Comparison of ENCODE assay signal across 1 cellular context in the genomic region with DNA sequence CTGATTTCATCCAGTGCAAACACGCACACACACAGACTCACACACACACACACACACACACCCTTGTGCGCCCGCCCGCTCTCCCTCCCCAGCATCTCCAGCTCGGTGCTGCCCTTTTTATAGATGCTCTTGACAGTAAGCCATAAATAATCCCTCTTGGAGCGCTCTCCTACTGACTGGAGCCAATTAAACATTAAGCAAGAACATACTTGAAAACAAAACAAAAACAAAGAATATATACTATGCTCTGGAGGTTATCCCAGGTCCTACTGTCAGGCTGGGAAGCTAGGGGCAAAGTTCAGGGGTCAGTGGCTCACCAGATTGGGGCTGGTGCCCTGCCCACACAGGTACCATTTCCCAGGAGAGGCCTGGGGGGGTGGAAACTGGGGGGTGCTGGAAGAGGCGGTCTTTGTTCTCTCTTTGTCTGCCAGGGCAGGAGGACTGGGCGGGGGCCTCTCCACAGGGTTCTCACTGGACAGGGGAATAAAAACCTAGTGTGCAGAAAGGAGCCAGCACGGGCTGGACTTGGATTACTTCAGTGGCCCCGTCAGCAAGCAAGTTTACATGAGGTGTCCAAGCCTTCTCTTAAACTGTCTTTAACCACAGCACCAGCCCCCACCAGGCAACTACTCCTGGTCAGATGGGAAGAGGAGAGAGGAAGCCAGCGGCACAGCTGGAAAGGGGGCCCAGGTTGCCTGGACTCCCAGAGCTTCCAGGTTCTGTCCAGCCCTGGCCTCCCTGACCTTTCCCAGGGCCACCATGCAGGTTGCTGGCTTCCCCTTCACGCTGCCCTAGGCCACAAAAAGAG.
TF ChIP-seq lines count a peak whose summit lies in the region.

No MANE protein-coding gene starts in this region.

TF ChIP-seq in HepG2, 621 proteins besides CTCF, POLR2A, EP300 and RAD21 (continued from another document and continues in another):
- TF ChIP-seq, protein P1, sequence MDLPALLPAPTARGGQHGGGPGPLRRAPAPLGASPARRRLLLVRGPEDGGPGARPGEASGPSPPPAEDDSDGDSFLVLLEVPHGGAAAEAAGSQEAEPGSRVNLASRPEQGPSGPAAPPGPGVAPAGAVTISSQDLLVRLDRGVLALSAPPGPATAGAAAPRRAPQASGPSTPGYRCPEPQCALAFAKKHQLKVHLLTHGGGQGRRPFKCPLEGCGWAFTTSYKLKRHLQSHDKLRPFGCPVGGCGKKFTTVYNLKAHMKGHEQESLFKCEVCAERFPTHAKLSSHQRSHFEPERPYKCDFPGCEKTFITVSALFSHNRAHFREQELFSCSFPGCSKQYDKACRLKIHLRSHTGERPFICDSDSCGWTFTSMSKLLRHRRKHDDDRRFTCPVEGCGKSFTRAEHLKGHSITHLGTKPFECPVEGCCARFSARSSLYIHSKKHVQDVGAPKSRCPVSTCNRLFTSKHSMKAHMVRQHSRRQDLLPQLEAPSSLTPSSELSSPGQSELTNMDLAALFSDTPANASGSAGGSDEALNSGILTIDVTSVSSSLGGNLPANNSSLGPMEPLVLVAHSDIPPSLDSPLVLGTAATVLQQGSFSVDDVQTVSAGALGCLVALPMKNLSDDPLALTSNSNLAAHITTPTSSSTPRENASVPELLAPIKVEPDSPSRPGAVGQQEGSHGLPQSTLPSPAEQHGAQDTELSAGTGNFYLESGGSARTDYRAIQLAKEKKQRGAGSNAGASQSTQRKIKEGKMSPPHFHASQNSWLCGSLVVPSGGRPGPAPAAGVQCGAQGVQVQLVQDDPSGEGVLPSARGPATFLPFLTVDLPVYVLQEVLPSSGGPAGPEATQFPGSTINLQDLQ (CRISPR knock-in tag; IDR thresholded peaks at IDR 0.05), result no peak
- TF ChIP-seq ZFP36L2 (CRISPR knock-in tag; IDR thresholded peaks at IDR 0.05) (no peak), KAT8 (CRISPR knock-in tag; IDR thresholded peaks at IDR 0.05) (no peak), TRIM24 (CRISPR knock-in tag; IDR thresholded peaks at IDR 0.05) (no peak), ZMYM2 (CRISPR knock-in tag; IDR thresholded peaks at IDR 0.05) (peak; percentile 63), ZNF33B (CRISPR knock-in tag; IDR thresholded peaks at IDR 0.05) (no peak), POLR2AphosphoS2 (IDR thresholded peaks at IDR 0.05; ENCODE audit: low read depth, low read length) (0 out of 2 replicates have a peak, but pooled peaks have one; percentile 68), ZNF768 (CRISPR knock-in tag; IDR thresholded peaks at IDR 0.05) (0 out of 2 replicates have a peak, but pooled peaks have one; percentile 18), KDM5A (IDR thresholded peaks at IDR 0.05; ENCODE audit: borderline replicate concordance, low read length) (peak; percentile 51; the same call in 1 of the 2 replicates), TEAD3 (CRISPR knock-in tag; optimal IDR thresholded peaks at IDR 0.05; ENCODE audit: borderline replicate concordance) (peak; percentile 41), ZNF232 (CRISPR knock-in tag; IDR thresholded peaks at IDR 0.05; ENCODE audit: borderline replicate concordance) (no peak), ZNF674 (CRISPR knock-in tag; IDR thresholded peaks at IDR 0.05; ENCODE audit: low read depth) (no peak), ZNF775 (CRISPR knock-in tag; IDR thresholded peaks at IDR 0.05; ENCODE audit: borderline replicate concordance) (no peak), SNRNP70 (IDR thresholded peaks at IDR 0.05; ENCODE audit: low read depth, low read length) (no peak), ZNF329 (CRISPR knock-in tag; IDR thresholded peaks at IDR 0.05; ENCODE audit: low read depth) (no peak), STAG1 (CRISPR knock-in tag; IDR thresholded peaks at IDR 0.05) (no peak), HNRNPH1 (optimal IDR thresholded peaks at IDR 0.05; ENCODE audit: low read depth, low read length) (no peak), ZNF776 (CRISPR knock-in tag; IDR thresholded peaks at IDR 0.05) (no peak), SIX1 (CRISPR knock-in tag; IDR thresholded peaks at IDR 0.05; ENCODE audit: borderline replicate concordance) (no peak)
- TF ChIP-seq, protein P2, sequence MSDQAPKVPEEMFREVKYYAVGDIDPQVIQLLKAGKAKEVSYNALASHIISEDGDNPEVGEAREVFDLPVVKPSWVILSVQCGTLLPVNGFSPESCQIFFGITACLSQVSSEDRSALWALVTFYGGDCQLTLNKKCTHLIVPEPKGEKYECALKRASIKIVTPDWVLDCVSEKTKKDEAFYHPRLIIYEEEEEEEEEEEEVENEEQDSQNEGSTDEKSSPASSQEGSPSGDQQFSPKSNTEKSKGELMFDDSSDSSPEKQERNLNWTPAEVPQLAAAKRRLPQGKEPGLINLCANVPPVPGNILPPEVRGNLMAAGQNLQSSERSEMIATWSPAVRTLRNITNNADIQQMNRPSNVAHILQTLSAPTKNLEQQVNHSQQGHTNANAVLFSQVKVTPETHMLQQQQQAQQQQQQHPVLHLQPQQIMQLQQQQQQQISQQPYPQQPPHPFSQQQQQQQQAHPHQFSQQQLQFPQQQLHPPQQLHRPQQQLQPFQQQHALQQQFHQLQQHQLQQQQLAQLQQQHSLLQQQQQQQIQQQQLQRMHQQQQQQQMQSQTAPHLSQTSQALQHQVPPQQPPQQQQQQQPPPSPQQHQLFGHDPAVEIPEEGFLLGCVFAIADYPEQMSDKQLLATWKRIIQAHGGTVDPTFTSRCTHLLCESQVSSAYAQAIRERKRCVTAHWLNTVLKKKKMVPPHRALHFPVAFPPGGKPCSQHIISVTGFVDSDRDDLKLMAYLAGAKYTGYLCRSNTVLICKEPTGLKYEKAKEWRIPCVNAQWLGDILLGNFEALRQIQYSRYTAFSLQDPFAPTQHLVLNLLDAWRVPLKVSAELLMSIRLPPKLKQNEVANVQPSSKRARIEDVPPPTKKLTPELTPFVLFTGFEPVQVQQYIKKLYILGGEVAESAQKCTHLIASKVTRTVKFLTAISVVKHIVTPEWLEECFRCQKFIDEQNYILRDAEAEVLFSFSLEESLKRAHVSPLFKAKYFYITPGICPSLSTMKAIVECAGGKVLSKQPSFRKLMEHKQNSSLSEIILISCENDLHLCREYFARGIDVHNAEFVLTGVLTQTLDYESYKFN (CRISPR knock-in tag; conservative IDR thresholded peaks at IDR 0.05), result peak; percentile 93
- TF ChIP-seq, protein P3, sequence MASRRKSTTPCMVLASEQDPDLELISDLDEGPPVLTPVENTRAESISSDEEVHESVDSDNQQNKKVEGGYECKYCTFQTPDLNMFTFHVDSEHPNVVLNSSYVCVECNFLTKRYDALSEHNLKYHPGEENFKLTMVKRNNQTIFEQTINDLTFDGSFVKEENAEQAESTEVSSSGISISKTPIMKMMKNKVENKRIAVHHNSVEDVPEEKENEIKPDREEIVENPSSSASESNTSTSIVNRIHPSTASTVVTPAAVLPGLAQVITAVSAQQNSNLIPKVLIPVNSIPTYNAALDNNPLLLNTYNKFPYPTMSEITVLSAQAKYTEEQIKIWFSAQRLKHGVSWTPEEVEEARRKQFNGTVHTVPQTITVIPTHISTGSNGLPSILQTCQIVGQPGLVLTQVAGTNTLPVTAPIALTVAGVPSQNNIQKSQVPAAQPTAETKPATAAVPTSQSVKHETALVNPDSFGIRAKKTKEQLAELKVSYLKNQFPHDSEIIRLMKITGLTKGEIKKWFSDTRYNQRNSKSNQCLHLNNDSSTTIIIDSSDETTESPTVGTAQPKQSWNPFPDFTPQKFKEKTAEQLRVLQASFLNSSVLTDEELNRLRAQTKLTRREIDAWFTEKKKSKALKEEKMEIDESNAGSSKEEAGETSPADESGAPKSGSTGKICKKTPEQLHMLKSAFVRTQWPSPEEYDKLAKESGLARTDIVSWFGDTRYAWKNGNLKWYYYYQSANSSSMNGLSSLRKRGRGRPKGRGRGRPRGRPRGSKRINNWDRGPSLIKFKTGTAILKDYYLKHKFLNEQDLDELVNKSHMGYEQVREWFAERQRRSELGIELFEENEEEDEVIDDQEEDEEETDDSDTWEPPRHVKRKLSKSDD (CRISPR knock-in tag; IDR thresholded peaks at IDR 0.05; ENCODE audit: low read depth), result no peak
- TF ChIP-seq, protein P4, sequence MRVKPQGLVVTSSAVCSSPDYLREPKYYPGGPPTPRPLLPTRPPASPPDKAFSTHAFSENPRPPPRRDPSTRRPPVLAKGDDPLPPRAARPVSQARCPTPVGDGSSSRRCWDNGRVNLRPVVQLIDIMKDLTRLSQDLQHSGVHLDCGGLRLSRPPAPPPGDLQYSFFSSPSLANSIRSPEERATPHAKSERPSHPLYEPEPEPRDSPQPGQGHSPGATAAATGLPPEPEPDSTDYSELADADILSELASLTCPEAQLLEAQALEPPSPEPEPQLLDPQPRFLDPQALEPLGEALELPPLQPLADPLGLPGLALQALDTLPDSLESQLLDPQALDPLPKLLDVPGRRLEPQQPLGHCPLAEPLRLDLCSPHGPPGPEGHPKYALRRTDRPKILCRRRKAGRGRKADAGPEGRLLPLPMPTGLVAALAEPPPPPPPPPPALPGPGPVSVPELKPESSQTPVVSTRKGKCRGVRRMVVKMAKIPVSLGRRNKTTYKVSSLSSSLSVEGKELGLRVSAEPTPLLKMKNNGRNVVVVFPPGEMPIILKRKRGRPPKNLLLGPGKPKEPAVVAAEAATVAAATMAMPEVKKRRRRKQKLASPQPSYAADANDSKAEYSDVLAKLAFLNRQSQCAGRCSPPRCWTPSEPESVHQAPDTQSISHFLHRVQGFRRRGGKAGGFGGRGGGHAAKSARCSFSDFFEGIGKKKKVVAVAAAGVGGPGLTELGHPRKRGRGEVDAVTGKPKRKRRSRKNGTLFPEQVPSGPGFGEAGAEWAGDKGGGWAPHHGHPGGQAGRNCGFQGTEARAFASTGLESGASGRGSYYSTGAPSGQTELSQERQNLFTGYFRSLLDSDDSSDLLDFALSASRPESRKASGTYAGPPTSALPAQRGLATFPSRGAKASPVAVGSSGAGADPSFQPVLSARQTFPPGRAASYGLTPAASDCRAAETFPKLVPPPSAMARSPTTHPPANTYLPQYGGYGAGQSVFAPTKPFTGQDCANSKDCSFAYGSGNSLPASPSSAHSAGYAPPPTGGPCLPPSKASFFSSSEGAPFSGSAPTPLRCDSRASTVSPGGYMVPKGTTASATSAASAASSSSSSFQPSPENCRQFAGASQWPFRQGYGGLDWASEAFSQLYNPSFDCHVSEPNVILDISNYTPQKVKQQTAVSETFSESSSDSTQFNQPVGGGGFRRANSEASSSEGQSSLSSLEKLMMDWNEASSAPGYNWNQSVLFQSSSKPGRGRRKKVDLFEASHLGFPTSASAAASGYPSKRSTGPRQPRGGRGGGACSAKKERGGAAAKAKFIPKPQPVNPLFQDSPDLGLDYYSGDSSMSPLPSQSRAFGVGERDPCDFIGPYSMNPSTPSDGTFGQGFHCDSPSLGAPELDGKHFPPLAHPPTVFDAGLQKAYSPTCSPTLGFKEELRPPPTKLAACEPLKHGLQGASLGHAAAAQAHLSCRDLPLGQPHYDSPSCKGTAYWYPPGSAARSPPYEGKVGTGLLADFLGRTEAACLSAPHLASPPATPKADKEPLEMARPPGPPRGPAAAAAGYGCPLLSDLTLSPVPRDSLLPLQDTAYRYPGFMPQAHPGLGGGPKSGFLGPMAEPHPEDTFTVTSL (CRISPR knock-in tag; IDR thresholded peaks at IDR 0.05; ENCODE audit: borderline replicate concordance), result peak; percentile 71; the same call in 1 of the 2 replicates
- TF ChIP-seq, protein P5, sequence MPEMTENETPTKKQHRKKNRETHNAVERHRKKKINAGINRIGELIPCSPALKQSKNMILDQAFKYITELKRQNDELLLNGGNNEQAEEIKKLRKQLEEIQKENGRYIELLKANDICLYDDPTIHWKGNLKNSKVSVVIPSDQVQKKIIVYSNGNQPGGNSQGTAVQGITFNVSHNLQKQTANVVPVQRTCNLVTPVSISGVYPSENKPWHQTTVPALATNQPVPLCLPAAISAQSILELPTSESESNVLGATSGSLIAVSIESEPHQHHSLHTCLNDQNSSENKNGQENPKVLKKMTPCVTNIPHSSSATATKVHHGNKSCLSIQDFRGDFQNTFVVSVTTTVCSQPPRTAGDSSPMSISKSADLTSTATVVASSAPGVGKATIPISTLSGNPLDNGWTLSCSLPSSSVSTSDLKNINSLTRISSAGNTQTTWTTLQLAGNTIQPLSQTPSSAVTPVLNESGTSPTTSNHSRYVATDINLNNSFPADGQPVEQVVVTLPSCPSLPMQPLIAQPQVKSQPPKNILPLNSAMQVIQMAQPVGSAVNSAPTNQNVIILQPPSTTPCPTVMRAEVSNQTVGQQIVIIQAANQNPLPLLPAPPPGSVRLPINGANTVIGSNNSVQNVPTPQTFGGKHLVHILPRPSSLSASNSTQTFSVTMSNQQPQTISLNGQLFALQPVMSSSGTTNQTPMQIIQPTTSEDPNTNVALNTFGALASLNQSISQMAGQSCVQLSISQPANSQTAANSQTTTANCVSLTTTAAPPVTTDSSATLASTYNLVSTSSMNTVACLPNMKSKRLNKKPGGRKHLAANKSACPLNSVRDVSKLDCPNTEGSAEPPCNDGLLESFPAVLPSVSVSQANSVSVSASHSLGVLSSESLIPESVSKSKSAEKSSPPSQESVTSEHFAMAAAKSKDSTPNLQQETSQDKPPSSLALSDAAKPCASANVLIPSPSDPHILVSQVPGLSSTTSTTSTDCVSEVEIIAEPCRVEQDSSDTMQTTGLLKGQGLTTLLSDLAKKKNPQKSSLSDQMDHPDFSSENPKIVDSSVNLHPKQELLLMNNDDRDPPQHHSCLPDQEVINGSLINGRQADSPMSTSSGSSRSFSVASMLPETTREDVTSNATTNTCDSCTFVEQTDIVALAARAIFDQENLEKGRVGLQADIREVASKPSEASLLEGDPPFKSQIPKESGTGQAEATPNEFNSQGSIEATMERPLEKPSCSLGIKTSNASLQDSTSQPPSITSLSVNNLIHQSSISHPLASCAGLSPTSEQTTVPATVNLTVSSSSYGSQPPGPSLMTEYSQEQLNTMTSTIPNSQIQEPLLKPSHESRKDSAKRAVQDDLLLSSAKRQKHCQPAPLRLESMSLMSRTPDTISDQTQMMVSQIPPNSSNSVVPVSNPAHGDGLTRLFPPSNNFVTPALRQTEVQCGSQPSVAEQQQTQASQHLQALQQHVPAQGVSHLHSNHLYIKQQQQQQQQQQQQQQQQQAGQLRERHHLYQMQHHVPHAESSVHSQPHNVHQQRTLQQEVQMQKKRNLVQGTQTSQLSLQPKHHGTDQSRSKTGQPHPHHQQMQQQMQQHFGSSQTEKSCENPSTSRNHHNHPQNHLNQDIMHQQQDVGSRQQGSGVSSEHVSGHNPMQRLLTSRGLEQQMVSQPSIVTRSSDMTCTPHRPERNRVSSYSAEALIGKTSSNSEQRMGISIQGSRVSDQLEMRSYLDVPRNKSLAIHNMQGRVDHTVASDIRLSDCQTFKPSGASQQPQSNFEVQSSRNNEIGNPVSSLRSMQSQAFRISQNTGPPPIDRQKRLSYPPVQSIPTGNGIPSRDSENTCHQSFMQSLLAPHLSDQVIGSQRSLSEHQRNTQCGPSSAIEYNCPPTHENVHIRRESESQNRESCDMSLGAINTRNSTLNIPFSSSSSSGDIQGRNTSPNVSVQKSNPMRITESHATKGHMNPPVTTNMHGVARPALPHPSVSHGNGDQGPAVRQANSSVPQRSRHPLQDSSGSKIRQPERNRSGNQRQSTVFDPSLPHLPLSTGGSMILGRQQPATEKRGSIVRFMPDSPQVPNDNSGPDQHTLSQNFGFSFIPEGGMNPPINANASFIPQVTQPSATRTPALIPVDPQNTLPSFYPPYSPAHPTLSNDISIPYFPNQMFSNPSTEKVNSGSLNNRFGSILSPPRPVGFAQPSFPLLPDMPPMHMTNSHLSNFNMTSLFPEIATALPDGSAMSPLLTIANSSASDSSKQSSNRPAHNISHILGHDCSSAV (CRISPR knock-in tag; IDR thresholded peaks at IDR 0.05; ENCODE audit: borderline replicate concordance), result no peak
- TF ChIP-seq, protein P6, sequence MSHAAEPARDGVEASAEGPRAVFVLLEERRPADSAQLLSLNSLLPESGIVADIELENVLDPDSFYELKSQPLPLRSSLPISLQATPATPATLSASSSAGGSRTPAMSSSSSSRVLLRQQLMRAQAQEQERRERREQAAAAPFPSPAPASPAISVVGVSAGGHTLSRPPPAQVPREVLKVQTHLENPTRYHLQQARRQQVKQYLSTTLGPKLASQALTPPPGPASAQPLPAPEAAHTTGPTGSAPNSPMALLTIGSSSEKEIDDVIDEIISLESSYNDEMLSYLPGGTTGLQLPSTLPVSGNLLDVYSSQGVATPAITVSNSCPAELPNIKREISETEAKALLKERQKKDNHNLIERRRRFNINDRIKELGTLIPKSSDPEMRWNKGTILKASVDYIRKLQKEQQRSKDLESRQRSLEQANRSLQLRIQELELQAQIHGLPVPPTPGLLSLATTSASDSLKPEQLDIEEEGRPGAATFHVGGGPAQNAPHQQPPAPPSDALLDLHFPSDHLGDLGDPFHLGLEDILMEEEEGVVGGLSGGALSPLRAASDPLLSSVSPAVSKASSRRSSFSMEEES (CRISPR knock-in tag; IDR thresholded peaks at IDR 0.05), result no peak
